In genomic region chr4:182306792-182307507, GRCh38 we compare ENCODE assay signal across 12 cellular contexts.
DNase-seq lines count a peak whose midpoint lies in the region; ATAC-seq and TF ChIP-seq lines count a peak whose summit lies in the region.
"Had no signal": no experiment of that assay in that cellular context is flagged by ENCODE, and none has a peak within 500 bp of the region (broad histone marks: within the 10 kb centered on the region; RNA-seq: fewer than 3 reads in every experiment).

No MANE protein-coding gene starts in this region.

- no peaks in the 10 kb centered on the region for H3K9me2 ChIP-seq in OCI-LY7 (ENCODE audit: insufficient read depth, low read length)

- TF ChIP-seq POLR2A in vagina (IDR thresholded peaks at IDR 0.05) = no peak
- no peak for TF ChIP-seq POLR2A in thyroid gland (IDR thresholded peaks at IDR 0.05)

- POLR2A ChIA-PET in OCI-LY7 (lab: Charles Lee) = no interaction called here

- H3K9me3 ChIP-seq in OCI-LY7 (ENCODE audit: low read length) = no peaks in the 10 kb centered on the region
- no peaks in the 10 kb centered on the region for H3K9me3 ChIP-seq in vagina
- H3K9me3 ChIP-seq in thyroid gland = no peaks in the 10 kb centered on the region
- H3K9me3 ChIP-seq: heart right ventricle had no signal

- H4K20me1 ChIP-seq in OCI-LY7 (ENCODE audit: insufficient read depth, low read length) = no peaks in the 10 kb centered on the region
- H4K20me1 ChIP-seq: BLaER1 treated with 17β-estradiol and CSF1 and Interleukin-3, amounts not matched to agents 10 nM and 100 nM had no signal

- H3K36me3 ChIP-seq in OCI-LY7 (ENCODE audit: insufficient read depth, low read length) (no peaks in the 10 kb centered on the region), vagina (no peaks in the 10 kb centered on the region), thyroid gland (no peaks in the 10 kb centered on the region)
- H3K36me3 ChIP-seq: BLaER1 treated with 17β-estradiol and CSF1 and Interleukin-3, amounts not matched to agents 10 nM and 100 nM; heart right ventricle had no signal

- 86 to 92% methylated on average over 4 of the region's 4 CpGs for WGBS in thyroid gland, 2 donors

- no peak overlapping the region for H2AFZ ChIP-seq in OCI-LY7 (ENCODE audit: low read length)

- H3K79me2 ChIP-seq in OCI-LY7 (ENCODE audit: insufficient read depth, low read depth, low read length) = no peaks in the 10 kb centered on the region

- intact Hi-C loops in OCI-LY7 (cut with micrococcal nuclease; ENCODE audit: unreplicated experiment) = no loop called here
- intact Hi-C loops in vagina (cut with DNase I) = no loop called here
- intact Hi-C loops in thyroid gland (cut with DNase I) = no loop called here

- peak; percentile 36 for TF ChIP-seq CTCF in AG09309 (IDR thresholded peaks at IDR 0.05; ENCODE audit: control insufficient read depth, insufficient read depth, low read depth, low read length, missing control alignments)
- TF ChIP-seq CTCF in OCI-LY7 (conservative IDR thresholded peaks at IDR 0.05; ENCODE audit: low read length) = peak; percentile 35; the same call in 1 of the 2 replicates
- peak; percentile 33 for TF ChIP-seq CTCF in fibroblast of mammary gland (conservative IDR thresholded peaks at IDR 0.05; ENCODE audit: control insufficient read depth, insufficient read depth, low read depth, low read length)
- TF ChIP-seq CTCF in vagina (IDR thresholded peaks at IDR 0.05) = no peak
- no peak for TF ChIP-seq CTCF in thyroid gland (IDR thresholded peaks at IDR 0.05)

- H3K4me2 ChIP-seq in OCI-LY7 (ENCODE audit: low read length) = no peak overlapping the region
- H3K4me2 ChIP-seq: BLaER1 treated with 17β-estradiol and CSF1 and Interleukin-3, amounts not matched to agents 10 nM and 100 nM had no signal

- no peak overlapping the region for H3K4me3 ChIP-seq in AG09309 (ENCODE audit: control insufficient read depth, low read depth, low read length)
- H3K4me3 ChIP-seq in OCI-LY7 (ENCODE audit: low read depth, low read length, poor library complexity, severe bottlenecking) = no peak overlapping the region
- no peak overlapping the region for H3K4me3 ChIP-seq in fibroblast of mammary gland (ENCODE audit: control insufficient read depth, low read depth, low read length)
- no peak overlapping the region for H3K4me3 ChIP-seq in vagina
- H3K4me3 ChIP-seq in thyroid gland (replicated peaks in 1 of 3) = no peak overlapping the region
- H3K4me3 ChIP-seq: BLaER1 treated with 17β-estradiol and CSF1 and Interleukin-3, amounts not matched to agents 10 nM and 100 nM; heart right ventricle had no signal

- ATAC-seq in GM18517 (IDR thresholded peaks at IDR 0.05; ENCODE audit: unreplicated experiment) = no peak
- ATAC-seq: heart right ventricle, T-helper 17 cell had no signal

- CTCF ChIA-PET in OCI-LY7 (lab: Charles Lee; ENCODE audit: unreplicated experiment) = no interaction called here

- H3K27me3 ChIP-seq in vagina = no peaks in the 10 kb centered on the region
- H3K27me3 ChIP-seq in thyroid gland = no peaks in the 10 kb centered on the region
- H3K27me3 ChIP-seq: BLaER1 treated with 17β-estradiol and CSF1 and Interleukin-3, amounts not matched to agents 10 nM and 100 nM; heart right ventricle had no signal

- BruUV-seq in OCI-LY7 (replicated peaks; lab: Mats Ljungman, UMichigan) = no TSS peak

- peak; percentile 69 for DNase-seq in AG09309 (ENCODE audit: low read depth)
- DNase-seq in HT-29 (ENCODE audit: low spot score) = peak; percentile 9
- no peak for DNase-seq in OCI-LY7 (ENCODE audit: low spot score)
- DNase-seq in fibroblast of mammary gland (ENCODE audit: low read depth) = peak; percentile 20
- no peak for DNase-seq in vagina (ENCODE audit: extremely low spot score in 2 of 2)
- no peak for DNase-seq in globus pallidus (ENCODE audit: low spot score)
- no peak for DNase-seq in thyroid gland
- DNase-seq: heart right ventricle, naive B cell, T-helper 17 cell had no signal

- no peak overlapping the region for H3K27ac ChIP-seq in OCI-LY7 (ENCODE audit: low read depth, low read length, poor library complexity, severe bottlenecking)
- H3K27ac ChIP-seq in vagina = no peak overlapping the region
- H3K27ac ChIP-seq in thyroid gland = no peak overlapping the region
- H3K27ac ChIP-seq: BLaER1 treated with 17β-estradiol and CSF1 and Interleukin-3, amounts not matched to agents 10 nM and 100 nM; heart right ventricle had no signal

- no peaks in the 10 kb centered on the region for H3K4me1 ChIP-seq in OCI-LY7 (ENCODE audit: insufficient read depth, low read length, poor library complexity, severe bottlenecking)
- H3K4me1 ChIP-seq in vagina = no peaks in the 10 kb centered on the region
- H3K4me1 ChIP-seq in thyroid gland = no peaks in the 10 kb centered on the region
- H3K4me1 ChIP-seq: BLaER1 treated with 17β-estradiol and CSF1 and Interleukin-3, amounts not matched to agents 10 nM and 100 nM; heart right ventricle had no signal

Comparison
In these comparisons a context has a peak if more than half of its experiments do, and no peak if none do; other contexts are left out.
1. DNase-seq: peak in AG09309 (single experiment), HT-29 (single experiment) and fibroblast of mammary gland (single experiment); none in OCI-LY7 (single experiment), vagina (0 of 2), globus pallidus (single experiment) and thyroid gland (0 of 2).
2. CTCF ChIP-seq: peak in AG09309 (single experiment), OCI-LY7 (single experiment) and fibroblast of mammary gland (single experiment); none in vagina (0 of 3) and thyroid gland (0 of 6).